In genomic region chr17:34011599-34011998, GRCh38 we compare ENCODE assay signal across 28 cellular contexts.
"Had no signal": no experiment of that assay in that cellular context is flagged by ENCODE, and none has a peak within 500 bp of the region (broad histone marks: within the 10 kb centered on the region; RNA-seq: fewer than 3 reads in every experiment).

No MANE protein-coding gene starts in this region.

- H3K27ac ChIP-seq: body of pancreas, epithelial cell of prostate, WERI-Rb-1 had no signal

- H3K4me1 ChIP-seq: body of pancreas had no signal

- H3K4me3 ChIP-seq: body of pancreas had no signal

- H3K27me3 ChIP-seq: body of pancreas had no signal

- H3K36me3 ChIP-seq: WERI-Rb-1 had no signal

- ATAC-seq: activated CD4-positive, CD25-positive, alpha-beta regulatory T cell treated with anti-CD3 and anti-CD28 coated beads, Interleukin-2, amount 50 U/mL, for 24 hours; activated CD8-positive, alpha-beta T cell treated with anti-CD3 and anti-CD28 coated beads for 36 hours; activated T-cell treated with anti-CD3 and anti-CD28 coated beads, Interleukin-2, amount 50 U/mL, for 4 hours; activated T-helper 17 cell treated with anti-CD3 and anti-CD28 coated beads, Interleukin-2, amount 50 U/mL, for 72 hours; body of pancreas; effector memory CD8-positive, alpha-beta T cell; esophagus mucosa; T-helper 17 cell had no signal

- H3K9me3 ChIP-seq: body of pancreas had no signal

- DNase-seq: activated B cell treated with CpG ODN at 0.5 μM for 24 hours; activated CD4-positive, alpha-beta T cell treated with anti-CD3 and anti-CD28 coated beads for 48 hours; activated CD4-positive, alpha-beta T cell treated with anti-CD3 and anti-CD28 coated beads, Interleukin-2, amount 50 U/mL, for 1 hour; activated CD4-positive, alpha-beta T cell treated with anti-CD3 and anti-CD28 coated beads, Interleukin-2, amount 50 U/mL, for 48 hours; activated CD8-positive, alpha-beta memory T cell treated with anti-CD3 and anti-CD28 coated beads for 24 hours; activated CD8-positive, alpha-beta T cell treated with anti-CD3 and anti-CD28 coated beads for 36 hours; activated effector memory CD4-positive, alpha-beta T cell treated with Interleukin-2 at 50 U/mL for 16 hours; activated gamma-delta T cell treated with Interleukin-2 at 50 U/mL for 16 hours; activated naive CD4-positive, alpha-beta T cell treated with anti-CD3 and anti-CD28 coated beads, Interleukin-2, amount 50 U/mL, for 16 hours; activated naive CD4-positive, alpha-beta T cell treated with Interleukin-2 at 50 U/mL for 16 hours; activated T-cell treated with anti-CD3 and anti-CD28 coated beads, Interleukin-2, amount 50 U/mL, for 4 hours; amygdala; aorta; body of pancreas; caudate nucleus; cortex of kidney; dermis blood vessel endothelial cell; effector CD4-positive, alpha-beta T cell; effector memory CD8-positive, alpha-beta T cell; foreskin fibroblast; head of caudate nucleus; T-helper 17 cell; T1000; WERI-Rb-1 had no signal
